Comparison of ENCODE assay signal across 14 cellular contexts in the genomic region with DNA sequence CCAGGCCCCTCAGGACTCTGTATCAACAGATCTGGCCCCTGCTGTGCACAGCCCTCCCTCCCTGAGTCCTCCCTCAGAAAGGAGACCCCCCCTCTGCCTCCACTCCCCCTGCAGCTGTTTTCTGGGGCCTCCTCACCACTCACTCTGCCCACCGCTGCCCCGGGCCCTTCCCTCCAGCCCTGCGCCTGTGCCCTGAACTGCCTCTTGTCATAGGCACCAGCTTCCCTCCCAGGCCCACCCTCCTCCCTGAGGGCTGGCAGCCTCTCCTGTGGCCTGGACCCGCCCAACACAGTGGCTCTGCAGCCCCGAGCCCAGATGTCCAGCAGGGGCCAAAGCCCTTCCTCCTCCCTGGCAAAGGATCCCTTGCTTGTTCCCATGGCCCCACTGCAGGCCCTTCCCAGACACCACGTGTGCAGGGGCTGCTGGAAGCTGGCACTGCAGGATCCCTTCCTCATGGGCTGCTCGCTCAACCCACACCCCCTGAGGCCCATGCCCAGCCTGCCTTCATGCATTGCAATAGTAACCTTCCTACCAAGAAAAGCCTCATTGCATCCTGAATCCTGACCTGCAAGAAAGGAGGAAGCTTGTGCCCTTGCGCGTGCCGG. TPM values are rescaled to one million over a fixed set of nuclear protein-coding genes. Genes with fewer than 3 reads are reported as not detected.
DNase-seq lines count a peak whose midpoint lies in the region; ATAC-seq and TF ChIP-seq lines count a peak whose summit lies in the region.
"Had no signal": no experiment of that assay in that cellular context is flagged by ENCODE, and none has a peak within 500 bp of the region (broad histone marks: within the 10 kb centered on the region; RNA-seq: fewer than 3 reads in every experiment).

No MANE protein-coding gene starts in this region.

- no peak overlapping the region for H3K9ac ChIP-seq in SK-N-MC (ENCODE audit: insufficient read length)
- no peak overlapping the region for H3K9ac ChIP-seq in iPS-18a (ENCODE audit: low read length)

- TF ChIP-seq EP300 in stomach (IDR thresholded peaks at IDR 0.05), result no peak

- H3K4me1 ChIP-seq in iPS-18a (ENCODE audit: control insufficient read depth, low read depth, low read length), result peaks cover 15% of the 10 kb centered on the region
- peaks cover 20 to 28% (median 27%) of the 10 kb centered on the region in 4 donors for H3K4me1 ChIP-seq in stomach

- WGBS in stomach, 5 donors, result 90 to 95% (median 92%) methylated on average over 10 of the region's 10 CpGs

- H3K4me3 ChIP-seq in SK-N-MC, result peak overlapping the region; percentile 88
- peak overlapping the region; percentile 71 for H3K4me3 ChIP-seq in iPS-18a (ENCODE audit: low read length)
- no peak overlapping the region for H3K4me3 ChIP-seq in stomach
- H3K4me3 ChIP-seq: breast epithelium had no signal

- intact Hi-C loops in Right ventricle myocardium superior (cut with DNase I), result no loop called here
- intact Hi-C loops in left ventricle myocardium superior (cut with micrococcal nuclease), result no loop called here
- intact Hi-C loops in stomach (cut with DNase I; ENCODE audit: low total_unique reads), result no loop called here

- TF ChIP-seq CTCF in stomach (IDR thresholded peaks at IDR 0.05), result no peak

- H3K27ac ChIP-seq in SK-N-MC (no peak overlapping the region), iPS-18a (ENCODE audit: low read length) (no peak overlapping the region), temporal lobe (ENCODE audit: low read depth, low read length) (peak overlapping the region; percentile 17), stomach (no peak overlapping the region)
- H3K27ac ChIP-seq: breast epithelium, HL-60 had no signal

- TF ChIP-seq POLR2A in stomach (IDR thresholded peaks at IDR 0.05), result no peak

- H3K9me3 ChIP-seq in SK-N-MC (ENCODE audit: low read depth, low read length) (no peaks in the 10 kb centered on the region), iPS-18a (ENCODE audit: control insufficient read depth, low read depth, low read length) (no peaks in the 10 kb centered on the region), stomach (no peaks in the 10 kb centered on the region)
- H3K9me3 ChIP-seq: breast epithelium had no signal

- H3K36me3 ChIP-seq in SK-N-MC (ENCODE audit: insufficient read depth, low read length) (no peaks in the 10 kb centered on the region), iPS-18a (ENCODE audit: control insufficient read depth, low read depth, low read length) (no peaks in the 10 kb centered on the region), stomach (peaks cover 21 to 57% (median 50%) of the 10 kb centered on the region in 4 donors)

- ATAC-seq in Right ventricle myocardium superior (ENCODE audit: poor library complexity) (no peak), left ventricle myocardium superior (no peak)

- H3K27me3 ChIP-seq in iPS-18a (ENCODE audit: control insufficient read depth, insufficient read depth, low read length) (peaks cover 8% of the 10 kb centered on the region), stomach (no peaks in the 10 kb centered on the region)
- H3K27me3 ChIP-seq: breast epithelium had no signal

- DNase-seq in Right ventricle myocardium superior (peak; percentile 31), left ventricle myocardium superior (no peak), SK-N-MC (ENCODE audit: low read depth, low spot score) (no peak), stomach (no peak), HT-29 (ENCODE audit: low spot score) (no peak), dermis blood vessel endothelial cell (no peak)
- DNase-seq: CD4-positive, CD25-positive, alpha-beta regulatory T cell; naive B cell; NCI-H1048; NCI-H748 treated with DMSO at 0.1 percent for 48 hours had no signal

RNA-seq across cellular contexts. Expression of a gene that starts 25.8 kb away (rescaled TPM):
- 30.3 TPM for total RNA-seq in Right ventricle myocardium superior
- total RNA-seq in left ventricle myocardium superior, result 37.6 TPM
- 15.7 TPM for total RNA-seq in temporal lobe
- total RNA-seq in stomach, result 10 to 100 TPM; 32.5 to 87.9 (median 42.0) TPM
- 10 to 100 TPM; 30.0 to 56.1 (median 30.4) TPM for polyA plus RNA-seq in stomach
- total RNA-seq in HT-29 (2014; rRNA removed; shearing (Covaris generic)), result 46.6 and 50.9 TPM in 2 replicates
- total RNA-seq in dermis blood vessel endothelial cell, result 40.3 and 49.9 TPM in 2 replicates

RNA-seq across cellular contexts. Expression of a gene that starts 25.8 kb away (rescaled TPM):
- total RNA-seq in Right ventricle myocardium superior (52.6 TPM), left ventricle myocardium superior (55.9 TPM), temporal lobe (32.2 TPM), stomach (100 to 1,000 TPM in 1 of 5 donors, 10 to 100 TPM in 3, 1 to 10 TPM in 1; 9.3 to 441 (median 41.1) TPM), dermis blood vessel endothelial cell (75.9 and 97.2 TPM in 2 replicates)
- polyA plus RNA-seq in stomach, result 10 to 100 TPM; 65.6 to 74.5 (median 71.9) TPM
- 155 and 181 TPM in 2 replicates for total RNA-seq in HT-29 (2014; rRNA removed; shearing (Covaris generic))

RNA-seq across cellular contexts. Expression of a gene that starts 37.0 kb away (rescaled TPM):
- 13.6 TPM for total RNA-seq in Right ventricle myocardium superior
- 16.4 TPM for total RNA-seq in left ventricle myocardium superior
- 10.3 TPM for total RNA-seq in temporal lobe
- 10 to 100 TPM; 13.6 to 75.0 (median 50.2) TPM for total RNA-seq in stomach
- 1 to 10 TPM; 4.8 to 5.5 (median 5.0) TPM for polyA plus RNA-seq in stomach
- 29.1 and 32.0 TPM in 2 replicates for total RNA-seq in HT-29 (2014; rRNA removed; shearing (Covaris generic))
- 8.2 and 14.5 TPM in 2 replicates for total RNA-seq in dermis blood vessel endothelial cell

RNA-seq across cellular contexts. Expression of a gene that starts 43.0 kb away (rescaled TPM):
- total RNA-seq in Right ventricle myocardium superior, result 14.7 TPM
- total RNA-seq in left ventricle myocardium superior, result 13.3 TPM
- 9.6 TPM for total RNA-seq in temporal lobe
- total RNA-seq in stomach, result 10 to 100 TPM in 2 of 5 donors, 1 to 10 TPM in 1, not detected in 2; 3.3 to 21.1 (median 16.3) TPM
- polyA plus RNA-seq in stomach, result 10 to 100 TPM; 21.0 to 22.8 (median 21.2) TPM
- 50.9 and 58.1 TPM in 2 replicates for total RNA-seq in HT-29 (2014; rRNA removed; shearing (Covaris generic))
- 13.7 and 19.7 TPM in 2 replicates for total RNA-seq in dermis blood vessel endothelial cell

RNA-seq across cellular contexts. Expression of a gene that starts 44.1 kb away (rescaled TPM):
- total RNA-seq in Right ventricle myocardium superior (3.7 TPM), left ventricle myocardium superior (5.2 TPM), temporal lobe (10.3 TPM), stomach (10 to 100 TPM in 1 of 5 donors, 1 to 10 TPM in 4; 3.7 to 94.7 (median 6.7) TPM), dermis blood vessel endothelial cell (1.3 and 1.4 TPM in 2 replicates)
- 1 to 10 TPM; 1.5 to 3.6 (median 2.5) TPM for polyA plus RNA-seq in stomach
- total RNA-seq in HT-29 (2014; rRNA removed; shearing (Covaris generic)), result 8.2 and 14.1 TPM in 2 replicates

Comparison
In these comparisons a context has a peak if more than half of its experiments do, and no peak if none do; other contexts are left out.
1. H3K4me3 ChIP-seq: peak in SK-N-MC (single experiment) and iPS-18a (single experiment); none in stomach (0 of 4).